Comparison of ENCODE assay signal across 7 cellular contexts in the genomic region with DNA sequence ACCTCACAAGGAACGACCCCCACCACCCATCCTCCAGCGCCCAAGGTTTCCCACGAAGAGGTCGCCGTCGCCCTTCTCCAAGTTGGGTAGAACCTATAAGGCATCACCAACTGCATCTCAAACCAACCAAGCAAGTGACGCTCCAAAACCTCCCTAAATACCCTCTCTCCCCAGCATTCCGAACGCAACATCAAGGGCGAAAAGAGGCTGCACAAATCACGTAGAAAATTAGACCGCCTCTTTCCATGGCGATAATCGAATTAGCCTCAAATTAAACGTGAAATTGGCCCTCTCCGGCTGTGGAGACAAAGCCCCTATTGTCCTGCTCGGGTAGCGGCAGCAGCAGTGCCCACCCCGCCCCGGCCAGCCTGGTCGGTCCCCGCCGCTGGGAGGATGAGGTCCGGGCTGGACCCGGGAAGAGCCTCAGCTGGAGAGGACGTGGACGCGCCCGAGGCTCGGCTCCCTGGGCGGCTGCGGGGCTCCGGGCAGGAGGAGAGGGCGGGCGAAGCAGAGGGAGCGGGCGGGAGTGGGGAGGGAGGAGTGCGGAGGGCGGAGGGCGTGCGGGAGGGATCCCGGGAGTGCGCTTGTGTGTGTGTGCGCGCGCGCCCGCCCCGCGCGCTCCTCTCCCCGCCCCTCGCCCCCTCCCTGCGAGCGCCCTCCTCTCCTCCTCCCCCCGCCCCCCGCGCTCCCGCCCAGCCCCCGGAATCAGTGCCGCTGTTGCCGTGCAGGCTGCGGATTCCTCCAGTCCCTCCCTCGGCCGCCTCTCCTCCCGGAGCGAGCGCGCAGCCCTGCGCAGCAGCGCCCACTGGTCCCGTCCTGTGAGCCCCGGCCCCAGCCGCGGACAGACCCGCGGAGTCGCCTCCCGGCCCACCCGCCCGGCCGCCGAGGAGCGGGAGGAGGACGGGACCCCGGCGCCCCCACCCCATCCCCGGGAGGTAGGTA. TPM values are rescaled to one million over a fixed set of nuclear protein-coding genes. Genes with fewer than 3 reads are reported as not detected.
A peak's percentile ranks its signal among the peaks of the same experiment; 100 is the strongest.
DNase-seq lines count a peak whose midpoint lies in the region; ATAC-seq and TF ChIP-seq lines count a peak whose summit lies in the region.

A gene (plus strand): TSS at position 744 of the 942 bp plus-strand sequence. CDS start 70,092 bp downstream, outside the sequence.

- H3K79me2 ChIP-seq in neural cell (replicated peaks; ENCODE audit: insufficient read depth, low read length), result peaks cover 32% of the 10 kb centered on the region

- H3K27ac Mint-ChIP-seq in activated naive CD8-positive, alpha-beta T cell, result no peak within 1 kb of the TSS

- peak within 1 kb of the TSS; percentile 35 for H3K4me2 ChIP-seq in neural cell (ENCODE audit: low read length)

- no peak for TF ChIP-seq CTCF in GM12875 (IDR thresholded peaks at IDR 0.05; ENCODE audit: borderline replicate concordance, insufficient read depth, low read depth, low read length)
- TF ChIP-seq CTCF in neural cell (IDR thresholded peaks at IDR 0.05; ENCODE audit: poor library complexity, severe bottlenecking), result no peak

- H3K36me3 ChIP-seq in neural cell (ENCODE audit: insufficient read depth, low read length), result no peaks in the 10 kb centered on the region

- H3K9me2 ChIP-seq in neural cell (ENCODE audit: insufficient read depth, low read length), result no peaks in the 10 kb centered on the region

- peak; percentile 41 for TF ChIP-seq RAD21 in neural cell (conservative IDR thresholded peaks at IDR 0.05)

- H4K20me1 ChIP-seq in neural cell (ENCODE audit: insufficient read depth), result peaks cover 14% of the 10 kb centered on the region

- H3F3A ChIP-seq in neural cell (ENCODE audit: insufficient read depth, low read length, poor library complexity, severe bottlenecking), result peaks cover 5% of the 10 kb centered on the region

- peak; percentile 42 for ATAC-seq in HG03097 (IDR thresholded peaks at IDR 0.05; ENCODE audit: low FRiP score, unreplicated experiment)
- ATAC-seq in HG03439 (IDR thresholded peaks at IDR 0.05; ENCODE audit: unreplicated experiment), result no peak

- peak within 1 kb of the TSS; percentile 92 for H2AFZ ChIP-seq in neural cell (ENCODE audit: low read depth, low read length)

- TF ChIP-seq EP300 in neural cell (conservative IDR thresholded peaks at IDR 0.05; ENCODE audit: poor library complexity, severe bottlenecking), result peak; percentile 6

- H3K27ac ChIP-seq in neural cell (ENCODE audit: low read length), result peak within 1 kb of the TSS; percentile 98

- H3K36me3 Mint-ChIP-seq in activated naive CD8-positive, alpha-beta T cell, result no peaks in the 10 kb centered on the region

- no peaks in the 10 kb centered on the region for H3K9me3 ChIP-seq in neural cell (ENCODE audit: low read length)

- no peaks in the 10 kb centered on the region for H3K27me3 ChIP-seq in neural cell (ENCODE audit: insufficient read depth, low read depth, low read length)

- no peaks in the 10 kb centered on the region for H3K9me3 Mint-ChIP-seq in activated naive CD8-positive, alpha-beta T cell (ENCODE audit: low read depth)

- DNase-seq in NCI-H82 treated with DMSO at 0.1 percent for 48 hours (lab: John Stamatoyannopoulos, UW; ENCODE audit: unreplicated experiment), result peak; percentile 69
- peak; percentile 44 for DNase-seq in germinal center (ENCODE audit: low spot score)

- H3K9ac ChIP-seq in neural cell (ENCODE audit: low read length), result peak within 1 kb of the TSS; percentile 95

- peaks cover 13% of the 10 kb centered on the region for H3K4me1 Mint-ChIP-seq in activated naive CD8-positive, alpha-beta T cell (ENCODE audit: low read depth)

- H3K4me3 ChIP-seq in GM12875 (ENCODE audit: low read depth, low read length), result peak within 1 kb of the TSS; percentile 21
- H3K4me3 ChIP-seq in neural cell (ENCODE audit: low read length), result peak within 1 kb of the TSS; percentile 76

- H3K27me3 Mint-ChIP-seq in activated naive CD8-positive, alpha-beta T cell, result peaks cover 33% of the 10 kb centered on the region

- H3K4me3 Mint-ChIP-seq in activated naive CD8-positive, alpha-beta T cell, result peak within 1 kb of the TSS; percentile 90

TF ChIP-seq in neural cell, 6 proteins besides CTCF, POLR2A, EP300 and RAD21:
- TF ChIP-seq MXI1 (conservative IDR thresholded peaks at IDR 0.05; ENCODE audit: poor library complexity, severe bottlenecking) (no peak), TAF1 (IDR thresholded peaks at IDR 0.05; ENCODE audit: low read depth) (peak; percentile 80), POLR2AphosphoS5 (IDR thresholded peaks at IDR 0.05) (peak; percentile 98), SMC3 (conservative IDR thresholded peaks at IDR 0.05; ENCODE audit: poor library complexity) (peak; percentile 43), EZH2 (IDR thresholded peaks at IDR 0.05; ENCODE audit: borderline replicate concordance, insufficient read depth, low read length, poor library complexity, severe bottlenecking) (no peak)
- TF ChIP-seq, protein P1, sequence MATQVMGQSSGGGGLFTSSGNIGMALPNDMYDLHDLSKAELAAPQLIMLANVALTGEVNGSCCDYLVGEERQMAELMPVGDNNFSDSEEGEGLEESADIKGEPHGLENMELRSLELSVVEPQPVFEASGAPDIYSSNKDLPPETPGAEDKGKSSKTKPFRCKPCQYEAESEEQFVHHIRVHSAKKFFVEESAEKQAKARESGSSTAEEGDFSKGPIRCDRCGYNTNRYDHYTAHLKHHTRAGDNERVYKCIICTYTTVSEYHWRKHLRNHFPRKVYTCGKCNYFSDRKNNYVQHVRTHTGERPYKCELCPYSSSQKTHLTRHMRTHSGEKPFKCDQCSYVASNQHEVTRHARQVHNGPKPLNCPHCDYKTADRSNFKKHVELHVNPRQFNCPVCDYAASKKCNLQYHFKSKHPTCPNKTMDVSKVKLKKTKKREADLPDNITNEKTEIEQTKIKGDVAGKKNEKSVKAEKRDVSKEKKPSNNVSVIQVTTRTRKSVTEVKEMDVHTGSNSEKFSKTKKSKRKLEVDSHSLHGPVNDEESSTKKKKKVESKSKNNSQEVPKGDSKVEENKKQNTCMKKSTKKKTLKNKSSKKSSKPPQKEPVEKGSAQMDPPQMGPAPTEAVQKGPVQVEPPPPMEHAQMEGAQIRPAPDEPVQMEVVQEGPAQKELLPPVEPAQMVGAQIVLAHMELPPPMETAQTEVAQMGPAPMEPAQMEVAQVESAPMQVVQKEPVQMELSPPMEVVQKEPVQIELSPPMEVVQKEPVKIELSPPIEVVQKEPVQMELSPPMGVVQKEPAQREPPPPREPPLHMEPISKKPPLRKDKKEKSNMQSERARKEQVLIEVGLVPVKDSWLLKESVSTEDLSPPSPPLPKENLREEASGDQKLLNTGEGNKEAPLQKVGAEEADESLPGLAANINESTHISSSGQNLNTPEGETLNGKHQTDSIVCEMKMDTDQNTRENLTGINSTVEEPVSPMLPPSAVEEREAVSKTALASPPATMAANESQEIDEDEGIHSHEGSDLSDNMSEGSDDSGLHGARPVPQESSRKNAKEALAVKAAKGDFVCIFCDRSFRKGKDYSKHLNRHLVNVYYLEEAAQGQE (IDR thresholded peaks at IDR 0.05; ENCODE audit: borderline replicate concordance), result peak; percentile 83
TF ChIP-seq in neural cell: peak in this region for 4.

RNA-seq across cellular contexts. Expression of the gene that starts here (rescaled TPM):
- polyA plus RNA-seq in neural cell, result 92.1 and 99.4 TPM in 2 replicates
- 347 and 376 TPM in 2 replicates for polyA minus RNA-seq in neural cell
